In genomic region chr3:71111784-71112440, GRCh38 we compare ENCODE assay signal across 11 cellular contexts.
DNase-seq lines count a peak whose midpoint lies in the region; ATAC-seq and TF ChIP-seq lines count a peak whose summit lies in the region.
"Had no signal": no experiment of that assay in that cellular context is flagged by ENCODE, and none has a peak within 500 bp of the region (broad histone marks: within the 10 kb centered on the region; RNA-seq: fewer than 3 reads in every experiment).

No MANE protein-coding gene starts in this region.

- peaks cover 32% of the 10 kb centered on the region for H3K4me1 Mint-ChIP-seq in activated naive CD4-positive, alpha-beta T cell treated with anti-CD3 and anti-CD28 coated beads, Interleukin-2, amount 10 ng/mL, durations not matched to agents 7 days and 5 days
- peaks cover 91% of the 10 kb centered on the region for H3K4me1 Mint-ChIP-seq in activated T-cell treated with anti-CD3 and anti-CD28 coated beads, Interleukin-2, amount 50 U/mL, for 72 hours (ENCODE audit: low read depth)

- peak; percentile 80 to 88 for ATAC-seq in activated naive CD4-positive, alpha-beta T cell treated with anti-CD3 and anti-CD28 coated beads, Interleukin-2, amount 50 U/mL, for 72 hours
- ATAC-seq in activated T-cell treated with anti-CD3 and anti-CD28 coated beads, Interleukin-2, amount 50 U/mL, for 72 hours (replicated peaks in 1 of 2), result peak; percentile 93 to 96
- ATAC-seq in HG03159 (IDR thresholded peaks at IDR 0.05; ENCODE audit: unreplicated experiment) (no peak), HG03457 (IDR thresholded peaks at IDR 0.05; ENCODE audit: unreplicated experiment) (no peak)

- H3K27ac ChIP-seq in tibial artery, result peak overlapping the region; percentile 34 to 59

- H3K36me3 ChIP-seq in tibial artery, result peaks cover 6 to 16% (median 13%) of the 10 kb centered on the region in 3 donors

- H3K9me3 ChIP-seq in tibial artery, result no peaks in the 10 kb centered on the region

- H3K4me3 ChIP-seq in tibial artery, result no peak overlapping the region

- CTCF ChIA-PET in activated naive CD4-positive, alpha-beta T cell treated with anti-CD3 and anti-CD28 coated beads, Interleukin-2, amount 10 ng/mL, durations not matched to agents 7 days and 5 days (lab: Charles Lee), result no interaction called here

- no peak overlapping the region for H3K4me3 Mint-ChIP-seq in activated naive CD4-positive, alpha-beta T cell treated with anti-CD3 and anti-CD28 coated beads, Interleukin-2, amount 10 ng/mL, durations not matched to agents 7 days and 5 days
- peak overlapping the region; percentile 41 to 48 for H3K4me3 Mint-ChIP-seq in activated T-cell treated with anti-CD3 and anti-CD28 coated beads, Interleukin-2, amount 50 U/mL, for 72 hours

- no peak for DNase-seq in activated naive CD4-positive, alpha-beta T cell treated with anti-CD3 and anti-CD28 coated beads, Interleukin-2, amount 50 U/mL, for 72 hours (ENCODE audit: low spot score in 2 of 2)
- DNase-seq in activated naive CD4-positive, alpha-beta T cell treated with anti-CD3 and anti-CD28 coated beads, Interleukin-2, amount 10 ng/mL, durations not matched to agents 7 days and 5 days, result no peak
- peak; percentile 47 to 61 for DNase-seq in activated T-cell treated with anti-CD3 and anti-CD28 coated beads, Interleukin-2, amount 50 U/mL, for 72 hours
- DNase-seq in iris pigment epithelial cell (ENCODE audit: low read depth) (peak; percentile 96), tibial artery (no peak), SKM-1 (lab: John Stamatoyannopoulos, UW; ENCODE audit: unreplicated experiment) (no peak)
- DNase-seq: activated CD4-positive, alpha-beta T cell treated with anti-CD3 and anti-CD28 coated beads for 1 hour; effector memory CD4-positive, alpha-beta T cell; NCI-H345 had no signal

- no peaks in the 10 kb centered on the region for H3K9me3 Mint-ChIP-seq in activated naive CD4-positive, alpha-beta T cell treated with anti-CD3 and anti-CD28 coated beads, Interleukin-2, amount 50 U/mL, for 72 hours
- no peaks in the 10 kb centered on the region for H3K9me3 Mint-ChIP-seq in activated naive CD4-positive, alpha-beta T cell treated with anti-CD3 and anti-CD28 coated beads, Interleukin-2, amount 10 ng/mL, durations not matched to agents 7 days and 5 days
- no peaks in the 10 kb centered on the region for H3K9me3 Mint-ChIP-seq in activated T-cell treated with anti-CD3 and anti-CD28 coated beads, Interleukin-2, amount 50 U/mL, for 72 hours

- peaks cover 0 to 98% (median 38%) of the 10 kb centered on the region in 4 donors for H3K4me1 ChIP-seq in tibial artery

- intact Hi-C loops in tibial artery (cut with DNase I; ENCODE audit: low total_unique reads), result no loop called here

- peak overlapping the region; percentile 93 for H3K27ac Mint-ChIP-seq in activated naive CD4-positive, alpha-beta T cell treated with anti-CD3 and anti-CD28 coated beads, Interleukin-2, amount 50 U/mL, for 72 hours
- no peak overlapping the region for H3K27ac Mint-ChIP-seq in activated naive CD4-positive, alpha-beta T cell treated with anti-CD3 and anti-CD28 coated beads, Interleukin-2, amount 10 ng/mL, durations not matched to agents 7 days and 5 days
- H3K27ac Mint-ChIP-seq in activated T-cell treated with anti-CD3 and anti-CD28 coated beads, Interleukin-2, amount 50 U/mL, for 72 hours, result peak overlapping the region; percentile 89

- no peak for TF ChIP-seq CTCF in tibial artery (IDR thresholded peaks at IDR 0.05)

- no peaks in the 10 kb centered on the region for H3K27me3 ChIP-seq in tibial artery

- peaks cover 22 to 29% of the 10 kb centered on the region in 2 donors for H3K36me3 Mint-ChIP-seq in activated naive CD4-positive, alpha-beta T cell treated with anti-CD3 and anti-CD28 coated beads, Interleukin-2, amount 50 U/mL, for 72 hours
- peaks cover 73% of the 10 kb centered on the region for H3K36me3 Mint-ChIP-seq in activated naive CD4-positive, alpha-beta T cell treated with anti-CD3 and anti-CD28 coated beads, Interleukin-2, amount 10 ng/mL, durations not matched to agents 7 days and 5 days
- H3K36me3 Mint-ChIP-seq in activated T-cell treated with anti-CD3 and anti-CD28 coated beads, Interleukin-2, amount 50 U/mL, for 72 hours (ENCODE audit: insufficient read depth in 2 of 2), result peaks cover 6 to 20% of the 10 kb centered on the region in 2 donors

- H3K27me3 Mint-ChIP-seq in activated naive CD4-positive, alpha-beta T cell treated with anti-CD3 and anti-CD28 coated beads, Interleukin-2, amount 10 ng/mL, durations not matched to agents 7 days and 5 days, result no peaks in the 10 kb centered on the region
- H3K27me3 Mint-ChIP-seq in activated T-cell treated with anti-CD3 and anti-CD28 coated beads, Interleukin-2, amount 50 U/mL, for 72 hours (ENCODE audit: low read depth), result no peaks in the 10 kb centered on the region

Comparison
In these comparisons a context has a peak if more than half of its experiments do, and no peak if none do; other contexts are left out.
1. ATAC-seq: peak in activated naive CD4-positive, alpha-beta T cell treated with anti-CD3 and anti-CD28 coated beads, Interleukin-2, amount 50 U/mL, for 72 hours (2 of 2) and activated T-cell treated with anti-CD3 and anti-CD28 coated beads, Interleukin-2, amount 50 U/mL, for 72 hours (2 of 2); none in HG03159 (single experiment) and HG03457 (single experiment).
2. DNase-seq: peak in activated T-cell treated with anti-CD3 and anti-CD28 coated beads, Interleukin-2, amount 50 U/mL, for 72 hours (2 of 2) and iris pigment epithelial cell (single experiment); none in activated naive CD4-positive, alpha-beta T cell treated with anti-CD3 and anti-CD28 coated beads, Interleukin-2, amount 50 U/mL, for 72 hours (0 of 2), activated naive CD4-positive, alpha-beta T cell treated with anti-CD3 and anti-CD28 coated beads, Interleukin-2, amount 10 ng/mL, durations not matched to agents 7 days and 5 days (single experiment), tibial artery (0 of 2) and SKM-1 (single experiment).